19 cellular contexts compared by ENCODE assay signal in genomic region chr2:213101109-213101508, GRCh38.
"Had no signal": no experiment of that assay in that cellular context is flagged by ENCODE, and none has a peak within 500 bp of the region (broad histone marks: within the 10 kb centered on the region; RNA-seq: fewer than 3 reads in every experiment).

No MANE protein-coding gene starts in this region.

- H3K27ac ChIP-seq: testis, upper lobe of left lung had no signal

- DNase-seq: activated CD4-positive, alpha-beta memory T cell treated with anti-CD3 and anti-CD28 coated beads for 36 hours; activated gamma-delta T cell treated with Interleukin-2 at 50 U/mL for 16 hours; activated naive CD8-positive, alpha-beta T cell treated with anti-CD3 and anti-CD28 coated beads, Interleukin-2, amount 10 ng/mL, durations not matched to agents 7 days and 5 days; activated T-cell treated with anti-CD3 and anti-CD28 coated beads, Interleukin-2, amount 50 U/mL, for 72 hours; aorta; dermis blood vessel endothelial cell; erythroblast; left ventricle myocardium superior; mesendoderm; nucleus accumbens; stimulated activated CD4-positive, alpha-beta T cell treated with anti-CD3 and anti-CD28 coated beads, Interleukin-15, amount 100 ng/mL, for 24 hours; stimulated activated CD4-positive, alpha-beta T cell treated with anti-CD3 and anti-CD28 coated beads, Interleukin-4, amount 100 ng/mL, for 24 hours; stimulated activated naive CD4-positive, alpha-beta T cell treated with Interleukin-2 at 50 U/mL for 16 hours; testis; upper lobe of left lung had no signal

- H3K27ac Mint-ChIP-seq: activated CD4-positive, alpha-beta memory T cell treated with anti-CD3 and anti-CD28 coated beads for 36 hours; nephron had no signal

- H3K9me3 ChIP-seq: right atrium auricular region, testis, upper lobe of left lung had no signal

- H3K4me1 ChIP-seq: testis had no signal

- H3K4me3 Mint-ChIP-seq: activated CD4-positive, alpha-beta memory T cell treated with anti-CD3 and anti-CD28 coated beads for 36 hours; nephron had no signal

- ATAC-seq: left ventricle myocardium superior, SK-N-SH treated with all-trans-retinoic acid at 6 μM for 48 hours had no signal

- H3K36me3 ChIP-seq: right atrium auricular region, upper lobe of left lung had no signal

- H3K4me3 ChIP-seq: right atrium auricular region, skin epidermis, testis, upper lobe of left lung had no signal

- H3K4me1 Mint-ChIP-seq: nephron had no signal

- H3K27me3 ChIP-seq: right atrium auricular region, testis, upper lobe of left lung had no signal

- H3K9me3 Mint-ChIP-seq: activated CD4-positive, alpha-beta memory T cell treated with anti-CD3 and anti-CD28 coated beads for 36 hours; activated naive CD8-positive, alpha-beta T cell treated with anti-CD3 and anti-CD28 coated beads, Interleukin-2, amount 10 ng/mL, durations not matched to agents 7 days and 5 days; activated T-cell treated with anti-CD3 and anti-CD28 coated beads, Interleukin-2, amount 50 U/mL, for 72 hours; nephron had no signal

- H3K27me3 Mint-ChIP-seq: activated CD4-positive, alpha-beta memory T cell treated with anti-CD3 and anti-CD28 coated beads for 36 hours had no signal

- H3K36me3 Mint-ChIP-seq: activated CD4-positive, alpha-beta memory T cell treated with anti-CD3 and anti-CD28 coated beads for 36 hours had no signal
